In genomic region chr19:3942790-3943409, GRCh38 we compare ENCODE assay signal across 1 cellular context.
TF ChIP-seq lines count a peak whose summit lies in the region.

No MANE protein-coding gene starts in this region.

TF ChIP-seq in HepG2, 621 proteins besides CTCF, POLR2A, EP300 and RAD21:
- TF ChIP-seq E2F2 (CRISPR knock-in tag; IDR thresholded peaks at IDR 0.05; ENCODE audit: borderline replicate concordance), result no peak
- TF ChIP-seq, protein P1, sequence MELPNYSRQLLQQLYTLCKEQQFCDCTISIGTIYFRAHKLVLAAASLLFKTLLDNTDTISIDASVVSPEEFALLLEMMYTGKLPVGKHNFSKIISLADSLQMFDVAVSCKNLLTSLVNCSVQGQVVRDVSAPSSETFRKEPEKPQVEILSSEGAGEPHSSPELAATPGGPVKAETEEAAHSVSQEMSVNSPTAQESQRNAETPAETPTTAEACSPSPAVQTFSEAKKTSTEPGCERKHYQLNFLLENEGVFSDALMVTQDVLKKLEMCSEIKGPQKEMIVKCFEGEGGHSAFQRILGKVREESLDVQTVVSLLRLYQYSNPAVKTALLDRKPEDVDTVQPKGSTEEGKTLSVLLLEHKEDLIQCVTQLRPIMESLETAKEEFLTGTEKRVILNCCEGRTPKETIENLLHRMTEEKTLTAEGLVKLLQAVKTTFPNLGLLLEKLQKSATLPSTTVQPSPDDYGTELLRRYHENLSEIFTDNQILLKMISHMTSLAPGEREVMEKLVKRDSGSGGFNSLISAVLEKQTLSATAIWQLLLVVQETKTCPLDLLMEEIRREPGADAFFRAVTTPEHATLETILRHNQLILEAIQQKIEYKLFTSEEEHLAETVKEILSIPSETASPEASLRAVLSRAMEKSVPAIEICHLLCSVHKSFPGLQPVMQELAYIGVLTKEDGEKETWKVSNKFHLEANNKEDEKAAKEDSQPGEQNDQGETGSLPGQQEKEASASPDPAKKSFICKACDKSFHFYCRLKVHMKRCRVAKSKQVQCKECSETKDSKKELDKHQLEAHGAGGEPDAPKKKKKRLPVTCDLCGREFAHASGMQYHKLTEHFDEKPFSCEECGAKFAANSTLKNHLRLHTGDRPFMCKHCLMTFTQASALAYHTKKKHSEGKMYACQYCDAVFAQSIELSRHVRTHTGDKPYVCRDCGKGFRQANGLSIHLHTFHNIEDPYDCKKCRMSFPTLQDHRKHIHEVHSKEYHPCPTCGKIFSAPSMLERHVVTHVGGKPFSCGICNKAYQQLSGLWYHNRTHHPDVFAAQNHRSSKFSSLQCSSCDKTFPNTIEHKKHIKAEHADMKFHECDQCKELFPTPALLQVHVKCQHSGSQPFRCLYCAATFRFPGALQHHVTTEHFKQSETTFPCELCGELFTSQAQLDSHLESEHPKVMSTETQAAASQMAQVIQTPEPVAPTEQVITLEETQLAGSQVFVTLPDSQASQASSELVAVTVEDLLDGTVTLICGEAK (IDR thresholded peaks at IDR 0.05), result peak; percentile 82
- TF ChIP-seq, protein P1 (CRISPR knock-in tag; IDR thresholded peaks at IDR 0.05), result peak; percentile 98
